Comparison of ENCODE assay signal across 1 cellular context in genomic region chr3:72047472-72047871, GRCh38.
TF ChIP-seq lines count a peak whose summit lies in the region.

No MANE protein-coding gene starts in this region.

TF ChIP-seq in Ishikawa, 13 proteins besides CTCF, POLR2A, EP300 and RAD21 (continued from another document):
- TF ChIP-seq REST (IDR thresholded peaks at IDR 0.05; ENCODE audit: low read depth): no peak
